19 cellular contexts compared by ENCODE assay signal in the genomic region with DNA sequence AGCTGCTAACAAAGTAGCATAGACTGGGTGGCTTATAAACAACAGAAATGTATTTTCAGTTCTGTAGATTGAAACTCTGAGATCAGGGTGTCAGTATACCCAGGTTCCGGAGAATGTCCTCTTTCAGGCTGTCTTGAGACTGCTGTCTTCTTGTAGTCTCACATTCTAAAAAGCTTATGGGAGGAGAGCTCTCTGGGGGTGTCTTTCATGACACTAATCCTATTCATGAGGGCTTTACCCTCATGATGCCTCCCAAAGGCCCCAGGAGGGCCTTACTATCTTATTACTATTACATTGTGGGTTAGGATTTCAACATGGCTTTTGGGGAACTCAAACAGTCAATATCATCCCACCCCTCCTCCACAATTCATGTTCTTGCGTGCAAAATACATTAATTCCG.
DNase-seq lines count a peak whose midpoint lies in the region; TF ChIP-seq lines count a peak whose summit lies in the region.
"Had no signal": no experiment of that assay in that cellular context is flagged by ENCODE, and none has a peak within 500 bp of the region (broad histone marks: within the 10 kb centered on the region; RNA-seq: fewer than 3 reads in every experiment).

No MANE protein-coding gene starts in this region.

- TF ChIP-seq CTCF in H9 (conservative IDR thresholded peaks at IDR 0.05) (no peak), osteoblast (IDR thresholded peaks at IDR 0.05; ENCODE audit: extremely low read depth, low read depth, low read length) (no peak)

- no peak overlapping the region for H3K4me3 Mint-ChIP-seq in H9
- H3K4me3 Mint-ChIP-seq: B cell; CD4-positive, alpha-beta T cell; HFFc6 had no signal

- H3K56ac ChIP-seq in H9 (ENCODE audit: insufficient read length, low read depth, low read length): no peak overlapping the region

- no peak overlapping the region for H2BK15ac ChIP-seq in H9 (ENCODE audit: low read depth, low read length)

- no peak overlapping the region for H2BK12ac ChIP-seq in H9 (ENCODE audit: insufficient read length, low read depth, low read length)

- H2AK5ac ChIP-seq in H9 (ENCODE audit: insufficient read length, low read length): no peak overlapping the region

- H4K20me1 ChIP-seq in H9 (ENCODE audit: control insufficient read depth, insufficient read depth, insufficient read length) (no peaks in the 10 kb centered on the region), osteoblast (ENCODE audit: insufficient read depth, low read length) (no peaks in the 10 kb centered on the region)

- H2AFZ ChIP-seq in H9 (ENCODE audit: low read length): no peak overlapping the region
- H2AFZ ChIP-seq in osteoblast (ENCODE audit: low read length): no peak overlapping the region

- no peak overlapping the region for H3K4ac ChIP-seq in H9 (ENCODE audit: low read depth, low read length)

- H3K14ac ChIP-seq in H9 (ENCODE audit: insufficient read depth, low read length): no peak overlapping the region

- H3K4me2 ChIP-seq in H9 (ENCODE audit: insufficient read depth, insufficient read length, low read length): no peak overlapping the region
- no peak overlapping the region for H3K4me2 ChIP-seq in osteoblast (ENCODE audit: insufficient read depth, low read length)

- no peak overlapping the region for H3K27ac ChIP-seq in H9 (ENCODE audit: insufficient read length, low read depth, low read length)
- peak overlapping the region; percentile 31 for H3K27ac ChIP-seq in ectodermal cell (ENCODE audit: insufficient read depth, low read depth, low read length, poor library complexity, severe bottlenecking)
- no peak overlapping the region for H3K27ac ChIP-seq in osteoblast (ENCODE audit: low read depth, low read length)

- H3K36me3 ChIP-seq in ectodermal cell (ENCODE audit: control insufficient read depth, insufficient read depth, low read length) (no peaks in the 10 kb centered on the region), osteoblast (ENCODE audit: insufficient read depth, low read length) (no peaks in the 10 kb centered on the region)

- no peaks in the 10 kb centered on the region for H3K79me1 ChIP-seq in H9 (ENCODE audit: insufficient read depth, low read depth, low read length, poor library complexity, severe bottlenecking)

- no peak overlapping the region for H2BK20ac ChIP-seq in H9 (ENCODE audit: low read depth, low read length, poor library complexity, severe bottlenecking)

- H3K9me3 Mint-ChIP-seq in H9: peaks cover 0 to 3% of the 10 kb centered on the region in 2 experiments; a peak in 2 of 5 replicates

- H3K18ac ChIP-seq in H9 (ENCODE audit: insufficient read length, low read depth, low read length): no peak overlapping the region

- DNase-seq in NCI-H82 (lab: John Stamatoyannopoulos, UW) (peak; percentile 12), NCI-H82 treated with DMSO at 0.1 percent for 48 hours (lab: John Stamatoyannopoulos, UW; ENCODE audit: unreplicated experiment) (no peak), H9 (no peak), osteoblast (ENCODE audit: insufficient read length, low spot score, missing footprints) (peak; percentile 37), NCI-H2196 treated with DMSO at 0.1 percent for 48 hours (lab: John Stamatoyannopoulos, UW; ENCODE audit: unreplicated experiment) (no peak), cardiac septum (ENCODE audit: low spot score) (no peak)
- DNase-seq in activated naive CD4-positive, alpha-beta T cell treated with anti-CD3 and anti-CD28 coated beads, Interleukin-2, amount 50 U/mL, for 16 hours: no peak
- DNase-seq: 8988T; ACHN; C1 segment of cervical spinal cord; Calu3; CD4-positive, alpha-beta T cell; DMS 273 treated with DMSO at 0.1 percent for 48 hours; GOT3; HCEC 1CT; HFFc6 had no signal

- H3K4me3 ChIP-seq in ectodermal cell (ENCODE audit: insufficient read depth, low read depth, low read length) (no peak overlapping the region), osteoblast (ENCODE audit: insufficient read depth, low read length) (no peak overlapping the region)
- H3K4me3 ChIP-seq: GM12878 had no signal

- no peaks in the 10 kb centered on the region for H3K27me3 Mint-ChIP-seq in H9 (ENCODE audit: low read depth)
- H3K27me3 Mint-ChIP-seq: B cell; CD4-positive, alpha-beta T cell had no signal

- no peak overlapping the region for H4K5ac ChIP-seq in H9 (ENCODE audit: insufficient read length, low read depth, low read length)

- no peak overlapping the region for H3T11ph ChIP-seq in H9 (ENCODE audit: low read length)

- H3K4me1 ChIP-seq in H9 (ENCODE audit: insufficient read depth, low read length) (no peaks in the 10 kb centered on the region), ectodermal cell (ENCODE audit: control insufficient read depth, insufficient read depth, low read length) (peaks cover 4% of the 10 kb centered on the region), osteoblast (ENCODE audit: insufficient read depth, low read length) (peaks cover 13% of the 10 kb centered on the region)

- no peaks in the 10 kb centered on the region for H3K79me2 ChIP-seq in H9 (ENCODE audit: insufficient read depth, low read length)
- no peaks in the 10 kb centered on the region for H3K79me2 ChIP-seq in osteoblast (ENCODE audit: insufficient read depth, low read length)

- no peaks in the 10 kb centered on the region for H3K9me3 ChIP-seq in H9 (ENCODE audit: control insufficient read depth, low read depth, low read length)
- no peaks in the 10 kb centered on the region for H3K9me3 ChIP-seq in ectodermal cell (ENCODE audit: control insufficient read depth, low read length)
- H3K9me3 ChIP-seq in osteoblast (ENCODE audit: low read depth, low read length): peaks cover 4% of the 10 kb centered on the region

- no peak overlapping the region for H4K8ac ChIP-seq in H9 (replicated peaks; ENCODE audit: insufficient read length, low read depth, low read length)

- H4K91ac ChIP-seq in H9 (ENCODE audit: insufficient read length, low read depth, low read length): no peak overlapping the region

- peak overlapping the region in 2 of 3 experiments; percentile 8 to 56; a peak in 2 of 7 replicates for H3K27ac Mint-ChIP-seq in H9
- H3K27ac Mint-ChIP-seq: B cell; CD4-positive, alpha-beta T cell; HFFc6 had no signal

- peaks cover 14 to 15% of the 10 kb centered on the region in 2 experiments for H3K4me1 Mint-ChIP-seq in H9
- H3K4me1 Mint-ChIP-seq: B cell had no signal

- no peak overlapping the region for H2BK5ac ChIP-seq in H9 (ENCODE audit: insufficient read length, low read length)

- H3K9ac ChIP-seq in H9 (ENCODE audit: extremely low read depth, insufficient read length, low read length): no peak overlapping the region

- no peaks in the 10 kb centered on the region for H3K23me2 ChIP-seq in H9 (ENCODE audit: insufficient read length, low read depth, low read length, poor library complexity, severe bottlenecking)

- intact Hi-C loops in cardiac septum (cut with DNase I): no loop called here

- H3K27me3 ChIP-seq in H9 (ENCODE audit: insufficient read depth, low read length) (no peaks in the 10 kb centered on the region), ectodermal cell (ENCODE audit: control insufficient read depth, insufficient read depth, low read length, poor library complexity, severe bottlenecking) (no peaks in the 10 kb centered on the region), osteoblast (ENCODE audit: insufficient read depth, low read length) (no peaks in the 10 kb centered on the region)

- no peak overlapping the region for H3K23ac ChIP-seq in H9 (ENCODE audit: insufficient read length, low read depth, low read length)

- H3K36me3 Mint-ChIP-seq in H9 (ENCODE audit: insufficient read depth in 1 of 3, low read depth in 3 of 3): peaks cover 0 to 6% (median 0%) of the 10 kb centered on the region in 3 experiments; a peak in 1 of 7 replicates

- WGBS in H9 (ENCODE audit: extremely low coverage, insufficient read length, low lambda C conversion rate): no CpG with 5 or more reads among the region's 3 CpGs
- WGBS in ectodermal cell, 2 experiments: 62 to 67% methylated on average over 3 of the region's 3 CpGs

- no peak overlapping the region for H2BK120ac ChIP-seq in H9 (ENCODE audit: low read depth, low read length, poor library complexity, severe bottlenecking)

Comparison
In these comparisons a context has a peak if more than half of its experiments do, and no peak if none do; other contexts are left out.
1. DNase-seq: peak in NCI-H82 (single experiment) and osteoblast (single experiment); none in NCI-H82 treated with DMSO at 0.1 percent for 48 hours (single experiment), H9 (single experiment), NCI-H2196 treated with DMSO at 0.1 percent for 48 hours (single experiment), cardiac septum (single experiment) and activated naive CD4-positive, alpha-beta T cell treated with anti-CD3 and anti-CD28 coated beads, Interleukin-2, amount 50 U/mL, for 16 hours (single experiment).